8 cellular contexts compared by ENCODE assay signal in the genomic region with DNA sequence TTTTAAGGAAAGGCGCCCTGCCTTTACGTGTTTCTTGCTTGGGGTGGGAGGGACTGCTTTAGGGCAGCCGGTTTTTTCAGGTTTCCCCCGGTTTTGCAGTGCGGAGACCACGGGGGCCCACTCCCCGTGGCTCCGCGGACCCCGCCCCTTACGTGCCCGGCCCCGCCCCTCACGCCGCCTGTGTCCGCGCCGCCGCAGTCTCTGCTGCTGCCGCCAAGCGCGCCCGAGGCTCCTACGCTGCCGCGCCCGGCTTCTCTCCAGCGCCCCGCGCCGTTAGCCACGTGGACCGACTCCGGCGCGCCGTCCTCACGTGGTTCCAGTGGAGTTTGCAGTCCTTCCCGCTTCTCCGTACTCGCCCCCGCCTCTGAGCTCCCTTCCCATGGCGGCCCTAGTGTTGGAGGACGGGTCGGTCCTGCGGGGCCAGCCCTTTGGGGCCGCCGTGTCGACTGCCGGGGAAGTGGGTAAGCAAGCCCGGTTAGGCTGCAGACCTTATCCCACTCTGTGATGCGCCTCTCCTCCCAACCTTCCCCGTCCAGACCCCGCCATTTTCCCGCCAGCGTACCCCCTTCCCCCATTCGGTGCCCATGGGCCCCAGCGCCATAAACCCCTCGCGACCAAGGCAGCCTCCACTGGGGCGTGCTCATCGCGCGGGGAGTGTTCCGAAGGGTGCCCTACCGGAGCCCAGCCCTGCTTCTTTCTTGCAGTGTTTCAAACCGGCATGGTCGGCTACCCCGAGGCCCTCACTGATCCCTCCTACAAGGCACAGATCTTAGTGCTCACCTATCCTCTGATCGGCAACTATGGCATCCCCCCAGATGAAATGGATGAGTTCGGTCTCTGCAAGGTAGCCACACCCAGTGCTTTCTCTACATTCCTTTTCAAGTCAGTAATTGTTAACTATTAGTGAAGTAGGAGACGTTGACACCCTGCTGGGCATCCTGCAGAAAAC. TPM values are rescaled to one million over a fixed set of nuclear protein-coding genes. Genes with fewer than 3 reads are reported as not detected.
DNase-seq lines count a peak whose midpoint lies in the region; ATAC-seq and TF ChIP-seq lines count a peak whose summit lies in the region.

Gene CAD, plus strand, starts transcription at position 197 of the 949 bp plus-strand sequence. Its CDS starts 183 bp downstream, at position 380.

- peaks cover 32 to 43% of the 10 kb centered on the region in 2 donors for H3K36me3 Mint-ChIP-seq in CD14-positive monocyte
- H3K36me3 Mint-ChIP-seq in activated CD8-positive, alpha-beta T cell treated with anti-CD3 and anti-CD28 coated beads for 36 hours (ENCODE audit: low read depth): peaks cover 65% of the 10 kb centered on the region

- peaks cover 27% of the 10 kb centered on the region for H3K4me1 Mint-ChIP-seq in CD14-positive monocyte
- H3K4me1 Mint-ChIP-seq in activated CD8-positive, alpha-beta T cell treated with anti-CD3 and anti-CD28 coated beads for 36 hours (ENCODE audit: low read depth): peaks cover 50% of the 10 kb centered on the region

- TF ChIP-seq CTCF in CD14-positive monocyte (IDR thresholded peaks at IDR 0.05) (no peak), lung (IDR thresholded peaks at IDR 0.05; ENCODE audit: control extremely low read depth, extremely low read depth) (no peak)
- no peak for TF ChIP-seq CTCF in activated CD8-positive, alpha-beta T cell treated with anti-CD3 and anti-CD28 coated beads for 36 hours (IDR thresholded peaks at IDR 0.05)

- H3K27me3 Mint-ChIP-seq in CD14-positive monocyte (ENCODE audit: low read depth in 3 of 3): peaks cover 0 to 1% (median 1%) of the 10 kb centered on the region in 3 donors
- no peaks in the 10 kb centered on the region for H3K27me3 Mint-ChIP-seq in activated CD8-positive, alpha-beta T cell treated with anti-CD3 and anti-CD28 coated beads for 36 hours

- CTCF ChIA-PET in activated CD8-positive, alpha-beta T cell treated with anti-CD3 and anti-CD28 coated beads for 36 hours (lab: Charles Lee): interaction anchor here (1.1 kb wide), 1 partner anchor 62 kb away, joined by 4 read pairs; no protein-coding TSS in a partner anchor

- ATAC-seq in GM19372 (IDR thresholded peaks at IDR 0.05; ENCODE audit: low read depth, unreplicated experiment) (peak; percentile 66), HG03558 (IDR thresholded peaks at IDR 0.05; ENCODE audit: extremely low read depth, unreplicated experiment) (peak; percentile 66), lung (ENCODE audit: insufficient read depth, low FRiP score) (peak; percentile 96)
- ATAC-seq in activated CD8-positive, alpha-beta T cell treated with anti-CD3 and anti-CD28 coated beads for 36 hours: peak; percentile 94

- intact Hi-C loops in CD14-positive monocyte (cut with micrococcal nuclease): loop anchor here in 1 of 2 donors (2.0 kb wide), 1 partner anchor 85 kb away; no protein-coding TSS in a partner anchor
- intact Hi-C loops in activated CD8-positive, alpha-beta T cell treated with anti-CD3 and anti-CD28 coated beads for 36 hours (cut with micrococcal nuclease): loop anchor here (10.0 kb wide), 1 partner anchor 123 kb away; no protein-coding TSS in a partner anchor

- H3K36me3 ChIP-seq in lung (ENCODE audit: control insufficient read depth in 2 of 2, insufficient read depth in 2 of 2, low read length in 2 of 2): peaks cover 0 to 4% of the 10 kb centered on the region in 2 donors

- WGBS in lung, 2 donors: 1% methylated on average over 68 to 72 of the region's 72 CpGs

- H3K4me3 ChIP-seq in lung: peak within 1 kb of the TSS; percentile 56

- peaks cover 0 to 2% (median 0%) of the 10 kb centered on the region in 7 donors for H3K9me3 Mint-ChIP-seq in CD14-positive monocyte
- no peaks in the 10 kb centered on the region for H3K9me3 Mint-ChIP-seq in activated CD8-positive, alpha-beta T cell treated with anti-CD3 and anti-CD28 coated beads for 36 hours

- no peaks in the 10 kb centered on the region for H3K9me3 ChIP-seq in lung (ENCODE audit: control insufficient read depth in 2 of 2, insufficient read depth in 1 of 2, low read length in 1 of 2)

- H3K4me3 Mint-ChIP-seq in CD14-positive monocyte: peak within 1 kb of the TSS; percentile 89 to 93
- H3K4me3 Mint-ChIP-seq in activated CD8-positive, alpha-beta T cell treated with anti-CD3 and anti-CD28 coated beads for 36 hours: peak within 1 kb of the TSS; percentile 93

- POLR2A ChIA-PET in activated CD8-positive, alpha-beta T cell treated with anti-CD3 and anti-CD28 coated beads for 36 hours (lab: Charles Lee): interaction anchor here (1.5 to 3.8 kb wide), 5 partner anchors 8 to 136 kb away, joined by 3 to 10 read pairs (median 4); no protein-coding TSS in a partner anchor

- no peaks in the 10 kb centered on the region for H3K27me3 ChIP-seq in lung (ENCODE audit: control insufficient read depth, insufficient read depth)

- peak within 1 kb of the TSS; percentile 39 to 57 for H3K27ac ChIP-seq in lung (ENCODE audit: low read depth in 1 of 2, low read length in 1 of 2)

- H3K27ac Mint-ChIP-seq in CD14-positive monocyte: peak within 1 kb of the TSS; percentile 79 to 94 (median 87)
- H3K27ac Mint-ChIP-seq in activated CD8-positive, alpha-beta T cell treated with anti-CD3 and anti-CD28 coated beads for 36 hours: peak within 1 kb of the TSS; percentile 88

- DNase-seq in CD14-positive monocyte (ENCODE audit: low spot score) (peak; percentile 69), NCI-H82 treated with DMSO at 0.1 percent for 48 hours (lab: John Stamatoyannopoulos, UW; ENCODE audit: unreplicated experiment) (peak; percentile 53), ecto neural progenitor cell (ENCODE audit: low spot score) (peak; percentile 93), lung (ENCODE audit: low spot score) (peak; percentile 87)
- peak; percentile 92 for DNase-seq in activated CD8-positive, alpha-beta T cell treated with anti-CD3 and anti-CD28 coated beads for 36 hours
- peak; percentile 80 to 88 (median 84) for DNase-seq in stimulated activated CD4-positive, alpha-beta T cell treated with anti-CD3 and anti-CD28 coated beads, TNF-alpha, amount 100 ng/mL, for 4 hours (ENCODE audit: low read depth in 3 of 3)

- H3K4me1 ChIP-seq in lung (ENCODE audit: control insufficient read depth in 2 of 2, insufficient read depth in 2 of 2, low read length in 2 of 2): peaks cover 2 to 3% of the 10 kb centered on the region in 2 donors

RNA-seq across cellular contexts. Expression of gene CAD, which starts in this region (rescaled TPM):
- 1 to 10 TPM in 1 of 2 donors, under 1 TPM in 1; 0.71 to 1.7 TPM for polyA plus RNA-seq in CD14-positive monocyte
- 100 to 1,000 TPM; 125 to 127 TPM for total RNA-seq in activated CD8-positive, alpha-beta T cell treated with anti-CD3 and anti-CD28 coated beads for 36 hours
- total RNA-seq in lung: 10 to 100 TPM; 18.3 to 42.0 TPM
- polyA plus RNA-seq in lung: 10 to 100 TPM; 10.9 to 19.4 TPM

Comparison
In these comparisons a context has a peak if more than half of its experiments do, and no peak if none do; other contexts are left out.
1. Peak in every context shown above with its lines: DNase-seq, ATAC-seq, H3K4me3 ChIP-seq and H3K27ac ChIP-seq.
2. RNA of gene CAD (polyA plus RNA-seq): 10.9 to 19.4 TPM in lung; 0.71 to 1.7 TPM in CD14-positive monocyte; every median in the first group is over 4 times any median in the second.